In genomic region chr22:38141574-38141973, GRCh38 we compare ENCODE assay signal across 27 cellular contexts. TPM values are rescaled to one million over a fixed set of nuclear protein-coding genes. Genes with fewer than 3 reads are reported as not detected.
"Had no signal": no experiment of that assay in that cellular context is flagged by ENCODE, and none has a peak within 500 bp of the region (broad histone marks: within the 10 kb centered on the region; RNA-seq: fewer than 3 reads in every experiment).

No MANE protein-coding gene starts in this region.

- ATAC-seq: activated CD8-positive, alpha-beta memory T cell treated with anti-CD3 and anti-CD28 coated beads, Interleukin-2, amount 10 ng/mL, durations not matched to agents 7 days and 5 days; activated CD8-positive, alpha-beta T cell treated with anti-CD3 and anti-CD28 coated beads for 36 hours; gastroesophageal sphincter; left colon; lower lobe of right lung; naive thymus-derived CD4-positive, alpha-beta T cell; right cardiac atrium; stimulated activated naive B cell treated with anti-CD40 and anti-IgM and Interleukin-4, amounts not matched to agents 10 μg/mL and 1 μg/mL and 100 μg/mL, for 72 hours had no signal

- H3K9ac ChIP-seq: parathyroid adenoma had no signal

- FAIRE-seq: bronchial epithelial cell, islet of Langerhans, small intestine had no signal

- H3K36me3 ChIP-seq: colonic mucosa, neutrophil had no signal

- H3K27me3 ChIP-seq: colonic mucosa, esophagus squamous epithelium, gastroesophageal sphincter, neutrophil, testis had no signal

- DNase-seq: activated CD4-positive, alpha-beta T cell treated with anti-CD3 and anti-CD28 coated beads for 48 hours; activated CD8-positive, alpha-beta memory T cell treated with anti-CD3 and anti-CD28 coated beads, Interleukin-2, amount 10 ng/mL, durations not matched to agents 7 days and 5 days; activated CD8-positive, alpha-beta T cell treated with anti-CD3 and anti-CD28 coated beads for 36 hours; activated effector memory CD4-positive, alpha-beta T cell treated with anti-CD3 and anti-CD28 coated beads, Interleukin-2, amount 50 U/mL, for 16 hours; activated naive CD4-positive, alpha-beta T cell treated with anti-CD3 and anti-CD28 coated beads, Interleukin-2, amount 10 ng/mL, durations not matched to agents 7 days and 5 days; activated T-cell treated with anti-CD3 and anti-CD28 coated beads for 4 hours; amygdala; colonic mucosa; esophagus squamous epithelium; hypothalamus; left colon; lower lobe of right lung; mesendoderm; naive thymus-derived CD4-positive, alpha-beta T cell; right cardiac atrium; small intestine; stimulated activated CD4-positive, alpha-beta T cell treated with anti-CD3 and anti-CD28 coated beads, Interleukin-15, amount 100 ng/mL, for 24 hours; stimulated activated naive B cell treated with anti-CD40 and anti-IgM and Interleukin-4, amounts not matched to agents 10 μg/mL and 1 μg/mL and 100 μg/mL, for 72 hours; T1000; testis; trophoblast cell had no signal

- H3K27ac ChIP-seq: colonic mucosa, esophagus squamous epithelium, gastroesophageal sphincter, lower lobe of right lung, neutrophil, parathyroid adenoma, testis had no signal

- H3K9me3 ChIP-seq: colonic mucosa, esophagus squamous epithelium, gastroesophageal sphincter, lower lobe of right lung, neutrophil, testis had no signal

- H3K4me1 ChIP-seq: colonic mucosa, gastroesophageal sphincter, parathyroid adenoma, testis had no signal

- H3K4me3 ChIP-seq: colonic mucosa, esophagus squamous epithelium, gastroesophageal sphincter, lower lobe of right lung, testis had no signal

RNA-seq across cellular contexts. Expression of gene BAIAP2L2, which starts 31.1 kb away (rescaled TPM):
- polyA plus RNA-seq: naive thymus-derived CD4-positive, alpha-beta T cell had no signal

RNA-seq across cellular contexts. Expression of gene SLC16A8, which starts 57.6 kb away (rescaled TPM):
- total RNA-seq: activated CD8-positive, alpha-beta memory T cell treated with anti-CD3 and anti-CD28 coated beads, Interleukin-2, amount 10 ng/mL, durations not matched to agents 7 days and 5 days; activated CD8-positive, alpha-beta T cell treated with anti-CD3 and anti-CD28 coated beads for 36 hours; esophagus squamous epithelium; gastroesophageal sphincter; left colon; naive thymus-derived CD4-positive, alpha-beta T cell; T-helper 1 cell treated with Interleukin-12 subunit alpha and Interleukin-12 subunit beta and Interleukin-4 antibody, amounts not matched to agents 30 ng/mL and 1 ng/mL, for 36 hours had no signal
- polyA plus RNA-seq: naive thymus-derived CD4-positive, alpha-beta T cell had no signal
